In genomic region chr19:40533508-40533907, GRCh38 we compare ENCODE assay signal across 22 cellular contexts. TPM values are rescaled to one million over a fixed set of nuclear protein-coding genes. Genes with fewer than 3 reads are reported as not detected.
A peak's percentile ranks its signal among the peaks of the same experiment; 100 is the strongest.
DNase-seq lines count a peak whose midpoint lies in the region; FAIRE-seq and TF ChIP-seq lines count a peak whose summit lies in the region.
"Had no signal": no experiment of that assay in that cellular context is flagged by ENCODE, and none has a peak within 500 bp of the region (broad histone marks: within the 10 kb centered on the region; RNA-seq: fewer than 3 reads in every experiment).

No MANE protein-coding gene starts in this region.

- H3K9me3 ChIP-seq in BE2C, result 0 out of 2 replicates have a peak, but pooled peaks cover 2% of the 10 kb centered on the region
- H3K9me3 ChIP-seq: MG63, prostate gland had no signal

- FAIRE-seq in H54 (lab: Jason Lieb, UNC) (no peak), GM12891 (lab: Jason Lieb, UNC) (no peak)

- no peak for DNase-seq in BE2C
- peak; percentile 55 for DNase-seq in H54 (ENCODE audit: insufficient read length, low spot score)
- DNase-seq in SK-MEL-5 (ENCODE audit: low read depth, low spot score), result peak; percentile 37
- DNase-seq in fibroblast of the aortic adventitia (ENCODE audit: low read depth), result no peak
- no peak for DNase-seq in NCI-H1436 treated with DMSO at 0.1 percent for 48 hours (lab: John Stamatoyannopoulos, UW)
- DNase-seq in GM03348 (ENCODE audit: low spot score), result no peak
- DNase-seq in NCI-H345 (lab: John Stamatoyannopoulos, UW), result no peak
- no peak for DNase-seq in GM12891 (ENCODE audit: insufficient read length, low spot score)
- DNase-seq: activated CD4-positive, alpha-beta memory T cell treated with anti-CD3 and anti-CD28 coated beads for 36 hours; activated T-cell treated with anti-CD3 and anti-CD28 coated beads, Interleukin-2, amount 50 U/mL, for 24 hours; C1 segment of cervical spinal cord; effector memory CD8-positive, alpha-beta T cell; EL; MG63; naive B cell; NCI-H1930; stimulated activated CD4-positive, alpha-beta T cell treated with anti-CD3 and anti-CD28 coated beads, Interleukin-12 subunit alpha, Interleukin-12 subunit beta, amount 100 ng/mL, for 4 hours; stimulated activated naive B cell treated with anti-CD40 and anti-IgM and Interleukin-4, amounts not matched to agents 10 μg/mL and 1 μg/mL and 100 μg/mL, for 72 hours had no signal

- no peaks in the 10 kb centered on the region for H3K27me3 ChIP-seq in BE2C
- H3K27me3 ChIP-seq: breast epithelium had no signal

- in situ Hi-C loops in SK-MEL-5 (cut with HindIII; ENCODE audit: low pct_unique_long_range_greater_than_20kb, low sequenced_read_pairs), result no loop called here

- H3K4me3 ChIP-seq in BE2C (ENCODE audit: low read depth, low read length) (no peak overlapping the region), fibroblast of the aortic adventitia (ENCODE audit: low read depth, low read length) (no peak overlapping the region)
- H3K4me3 ChIP-seq: breast epithelium, lung, MG63, prostate gland, tibial nerve had no signal

- TF ChIP-seq POLR2A in H54 (IDR thresholded peaks at IDR 0.05; ENCODE audit: low read depth, low read length) (no peak), GM12891 (IDR thresholded peaks at IDR 0.05; ENCODE audit: low read depth, low read length) (no peak)

- peaks cover 34% of the 10 kb centered on the region for H3K36me3 ChIP-seq in BE2C
- H3K36me3 ChIP-seq: breast epithelium, MG63, prostate gland had no signal

- H3K4me1 ChIP-seq in BE2C, result peaks cover 11% of the 10 kb centered on the region
- H3K4me1 ChIP-seq: prostate gland had no signal

- peak; percentile 43; the same call in 1 of the 2 replicates for TF ChIP-seq CTCF in BE2C (IDR thresholded peaks at IDR 0.05; ENCODE audit: low read depth, low read length)
- TF ChIP-seq CTCF in fibroblast of the aortic adventitia (IDR thresholded peaks at IDR 0.05; ENCODE audit: insufficient read depth, low read length), result peak; percentile 37

TF ChIP-seq in GM12891, 5 proteins besides CTCF, POLR2A, EP300 and RAD21:
- TF ChIP-seq POLR2AphosphoS5 (IDR thresholded peaks at IDR 0.05; ENCODE audit: low read depth, low read length) (no peak), SPI1 (IDR thresholded peaks at IDR 0.05; ENCODE audit: low read depth, low read length) (no peak), TAF1 (IDR thresholded peaks at IDR 0.05; ENCODE audit: low read depth, low read length) (no peak), PAX5 (IDR thresholded peaks at IDR 0.05; ENCODE audit: insufficient read depth, low read length, severe bottlenecking) (no peak), POU2F2 (IDR thresholded peaks at IDR 0.05; ENCODE audit: low read depth, low read length) (no peak)

RNA-seq across cellular contexts. Expression of gene SHKBP1, which starts 43.2 kb away (rescaled TPM):
- polyA plus RNA-seq in BE2C (2012; ENCODE audit: insufficient read depth, insufficient read length, low read depth), result 58.0 TPM
- total RNA-seq in SK-MEL-5 (2014; rRNA removed; shearing (Covaris generic)), result 17.6 and 21.2 TPM in 2 replicates
- 79.1 and 87.1 TPM in 2 replicates for polyA plus RNA-seq in SK-MEL-5 (2015; cell fraction: cytosol; rRNA removed)
- 76.3 and 96.0 TPM in 2 replicates for polyA plus RNA-seq in SK-MEL-5 (2015; cell fraction: nucleus; rRNA removed)
- total RNA-seq in fibroblast of the aortic adventitia (ENCODE audit: low replicate concordance), result 5.7 and 24.9 TPM in 2 replicates
- 61.3 TPM for polyA plus RNA-seq in GM12891 (2012; ENCODE audit: low read depth, missing spikeins)

Comparison
In these comparisons a context has a peak if more than half of its experiments do, and no peak if none do; other contexts are left out.
1. DNase-seq: peak in H54 (single experiment) and SK-MEL-5 (single experiment); none in BE2C (single experiment), fibroblast of the aortic adventitia (single experiment), NCI-H1436 treated with DMSO at 0.1 percent for 48 hours (single experiment), GM03348 (single experiment), NCI-H345 (single experiment) and GM12891 (single experiment).